Comparison of ENCODE assay signal across 11 cellular contexts in genomic region chr16:27290582-27290981, GRCh38.
"Had no signal": no experiment of that assay in that cellular context is flagged by ENCODE, and none has a peak within 500 bp of the region (broad histone marks: within the 10 kb centered on the region; RNA-seq: fewer than 3 reads in every experiment).

No MANE protein-coding gene starts in this region.

- H3K9me3 ChIP-seq: colonic mucosa, lower lobe of right lung, tibial artery, uterus had no signal

- H3K36me3 Mint-ChIP-seq: mesothelial cell of epicardium had no signal

- ATAC-seq: activated CD4-positive, CD25-positive, alpha-beta regulatory T cell treated with anti-CD3 and anti-CD28 coated beads, Interleukin-2, amount 50 U/mL, for 24 hours; lower lobe of right lung had no signal

- H3K36me3 ChIP-seq: colonic mucosa, lower lobe of right lung, tibial artery, uterus had no signal

- DNase-seq: caudate nucleus; colonic mucosa; hippocampal formation; lower lobe of right lung; SHP77 treated with DMSO at 0.1 percent for 48 hours; stimulated activated CD4-positive, alpha-beta T cell treated with anti-CD3 and anti-CD28 coated beads, Interleukin-4, amount 100 ng/mL, for 4 hours had no signal

- H3K27ac Mint-ChIP-seq: mesothelial cell of epicardium had no signal

- H3K9ac ChIP-seq: parathyroid adenoma had no signal

- H3K79me2 ChIP-seq: parathyroid adenoma had no signal

- H3K4me3 Mint-ChIP-seq: mesothelial cell of epicardium had no signal

- H3K27me3 ChIP-seq: colonic mucosa, tibial artery, uterus had no signal

- H3K4me1 ChIP-seq: colonic mucosa, lower lobe of right lung, parathyroid adenoma, uterus had no signal

- H3K4me3 ChIP-seq: colonic mucosa, lower lobe of right lung, tibial artery, uterus had no signal

- H2AFZ ChIP-seq: parathyroid adenoma had no signal

- H3K27ac ChIP-seq: colonic mucosa, lower lobe of right lung, parathyroid adenoma, tibial artery, uterus had no signal

- H3K4me1 Mint-ChIP-seq: mesothelial cell of epicardium had no signal
